20 cellular contexts compared by ENCODE assay signal in the genomic region with DNA sequence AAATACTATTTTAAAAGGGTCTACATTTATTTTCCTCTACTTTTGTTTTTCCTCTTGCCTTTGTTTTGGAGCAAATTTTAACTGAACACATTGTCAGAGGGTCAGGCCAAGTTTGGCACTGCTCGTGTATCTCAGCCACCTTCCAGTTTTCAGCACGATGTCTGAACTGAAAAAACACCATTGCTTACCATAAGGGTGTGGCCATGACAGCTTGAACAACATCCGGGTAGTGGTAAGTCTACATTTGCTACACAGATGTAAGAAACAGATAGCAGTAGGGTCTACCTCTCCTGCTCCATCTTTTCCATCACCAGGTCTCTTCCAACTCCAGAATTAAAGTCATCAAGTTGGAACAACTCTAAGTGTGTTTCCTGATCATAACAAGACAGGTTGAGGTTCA. TPM values are rescaled to one million over a fixed set of nuclear protein-coding genes. Genes with fewer than 3 reads are reported as not detected.
DNase-seq lines count a peak whose midpoint lies in the region; ATAC-seq, FAIRE-seq and TF ChIP-seq lines count a peak whose summit lies in the region.
"Had no signal": no experiment of that assay in that cellular context is flagged by ENCODE, and none has a peak within 500 bp of the region (broad histone marks: within the 10 kb centered on the region; RNA-seq: fewer than 3 reads in every experiment).

No MANE protein-coding gene starts in this region.

- H3K4me3 ChIP-seq in CD4-positive, alpha-beta memory T cell (ENCODE audit: low read length in 2 of 2), result no peak overlapping the region
- no peak overlapping the region for H3K4me3 ChIP-seq in keratinocyte (ENCODE audit: control insufficient read depth in 2 of 3, extremely low read depth in 1 of 3, insufficient read depth in 2 of 3, low read depth in 1 of 3, low read length in 3 of 3)
- H3K4me3 ChIP-seq: coronary artery, tibial artery had no signal

- DNase-seq in CD4-positive, alpha-beta memory T cell, result peak; percentile 44 to 64 (median 53)
- DNase-seq in DMS153 treated with DMSO at 0.1 percent for 48 hours (lab: John Stamatoyannopoulos, UW; ENCODE audit: unreplicated experiment), result peak; percentile 24
- no peak for DNase-seq in T-helper 2 cell treated with Interferon-gamma antibody and Interleukin-4, amounts not matched to agents 5 μg/mL and 100 μg/mL, for 36 hours (ENCODE audit: low spot score)
- no peak for DNase-seq in keratinocyte (ENCODE audit: low read depth, low spot score)
- no peak for DNase-seq in stimulated activated CD4-positive, alpha-beta T cell treated with anti-CD3 and anti-CD28 coated beads, Interleukin-1b, Interleukin-23, amount 100 ng/mL, for 48 hours
- DNase-seq: activated CD8-positive, alpha-beta memory T cell treated with anti-CD3 and anti-CD28 coated beads, Interleukin-2, amount 50 U/mL, for 4 hours; brain microvascular endothelial cell; hippocampal formation; islet precursor cell; NCI-H1436; SIG-M5; stimulated activated naive B cell treated with anti-CD40 and anti-IgM and Interleukin-4, amounts not matched to agents 10 μg/mL and 1 μg/mL and 100 μg/mL, for 72 hours; tibial artery had no signal

- POLR2A ChIA-PET in CD4-positive, alpha-beta memory T cell (lab: Charles Lee; ENCODE audit: partially characterized antibody), result interaction anchor here (1.3 to 13.9 kb wide), 3 partner anchors 13 to 121 kb away, joined by 4 to 221 read pairs (median 175); no protein-coding TSS in a partner anchor

- H3K27ac Mint-ChIP-seq in CD4-positive, alpha-beta memory T cell, result peak overlapping the region; percentile 93 to 99 (median 95)
- H3K27ac Mint-ChIP-seq in T-helper 2 cell treated with Interferon-gamma antibody and Interleukin-4, amounts not matched to agents 5 μg/mL and 100 μg/mL, for 36 hours, result peak overlapping the region; percentile 92
- H3K27ac Mint-ChIP-seq: stimulated activated naive B cell treated with anti-CD40 and anti-IgM and Interleukin-4, amounts not matched to agents 10 μg/mL and 1 μg/mL and 100 μg/mL, for 72 hours; WTC11 had no signal

- peak overlapping the region; percentile 11 for H3K27ac ChIP-seq in CD4-positive, alpha-beta memory T cell (ENCODE audit: low read depth, low read length)
- no peak overlapping the region for H3K27ac ChIP-seq in keratinocyte (ENCODE audit: control insufficient read depth, insufficient read depth, low read length)
- H3K27ac ChIP-seq: brain microvascular endothelial cell, coronary artery, parathyroid adenoma, tibial artery had no signal

- CTCF ChIA-PET in CD4-positive, alpha-beta memory T cell (lab: Charles Lee; ENCODE audit: partially characterized antibody), result interaction anchor here (1.2 to 6.1 kb wide), 3 partner anchors 15 to 23 kb away, joined by 7 to 84 read pairs (median 8); no protein-coding TSS in a partner anchor

- H3K27me3 ChIP-seq in CD4-positive, alpha-beta memory T cell (ENCODE audit: insufficient read depth, low read length), result no peaks in the 10 kb centered on the region
- no peaks in the 10 kb centered on the region for H3K27me3 ChIP-seq in keratinocyte (ENCODE audit: control insufficient read depth, extremely low read depth, insufficient read depth, low read length)
- H3K27me3 ChIP-seq: brain microvascular endothelial cell, tibial artery had no signal

- H4K20me1 ChIP-seq in keratinocyte (ENCODE audit: control insufficient read depth, extremely low read depth, insufficient read depth, low read length), result no peaks in the 10 kb centered on the region

- no peak overlapping the region for H3K4me2 ChIP-seq in keratinocyte (ENCODE audit: control insufficient read depth, extremely low read depth, insufficient read depth, low read depth, low read length)

- FAIRE-seq in keratinocyte (lab: Jason Lieb, UNC), result peak; percentile 23

- H3K36me3 ChIP-seq in CD4-positive, alpha-beta memory T cell (ENCODE audit: insufficient read depth, low read length), result no peaks in the 10 kb centered on the region
- H3K36me3 ChIP-seq in keratinocyte (ENCODE audit: control insufficient read depth in 2 of 2, extremely low read depth in 1 of 2, insufficient read depth in 2 of 2, low read length in 2 of 2), result no peaks in the 10 kb centered on the region
- H3K36me3 ChIP-seq: brain microvascular endothelial cell, tibial artery had no signal

- H3K9me1 ChIP-seq in keratinocyte (ENCODE audit: control insufficient read depth, extremely low read depth, insufficient read depth, low read length), result peaks cover 2% of the 10 kb centered on the region

- peaks cover 75% of the 10 kb centered on the region for H3K4me1 ChIP-seq in CD4-positive, alpha-beta memory T cell (ENCODE audit: insufficient read depth, low read length)
- peaks cover 15% of the 10 kb centered on the region for H3K4me1 ChIP-seq in keratinocyte (ENCODE audit: control insufficient read depth, extremely low read depth, insufficient read depth, low read length)
- H3K4me1 ChIP-seq: parathyroid adenoma had no signal

- no peaks in the 10 kb centered on the region for H3K79me2 ChIP-seq in keratinocyte (ENCODE audit: control insufficient read depth, insufficient read depth, low read length)
- H3K79me2 ChIP-seq: parathyroid adenoma had no signal

- ATAC-seq in HG03025 (IDR thresholded peaks at IDR 0.05; ENCODE audit: low FRiP score, unreplicated experiment) (no peak), GM21390 (IDR thresholded peaks at IDR 0.05; ENCODE audit: unreplicated experiment) (no peak)
- ATAC-seq: HCT116; sciatic nerve; stimulated activated naive B cell treated with anti-CD40 and anti-IgM and Interleukin-4, amounts not matched to agents 10 μg/mL and 1 μg/mL and 100 μg/mL, for 72 hours; WTC11 had no signal

- H3K9ac ChIP-seq in keratinocyte (ENCODE audit: control insufficient read depth, extremely low read depth, insufficient read depth, low read length), result no peak overlapping the region
- H3K9ac ChIP-seq: parathyroid adenoma had no signal

- TF ChIP-seq CTCF in keratinocyte (optimal IDR thresholded peaks at IDR 0.05 in 1 of 3, IDR thresholded peaks at IDR 0.05 in 1 of 3, conservative IDR thresholded peaks at IDR 0.05 in 1 of 3; ENCODE audit: extremely low read depth in 1 of 3, insufficient read depth in 2 of 3, low read length in 3 of 3), result no peak

- peaks cover 67 to 87% (median 69%) of the 10 kb centered on the region in 4 donors for H3K4me1 Mint-ChIP-seq in CD4-positive, alpha-beta memory T cell
- H3K4me1 Mint-ChIP-seq in T-helper 2 cell treated with Interferon-gamma antibody and Interleukin-4, amounts not matched to agents 5 μg/mL and 100 μg/mL, for 36 hours (ENCODE audit: low read depth), result peaks cover 62% of the 10 kb centered on the region

- no peak overlapping the region for H2AFZ ChIP-seq in keratinocyte (ENCODE audit: control insufficient read depth, low read length)
- H2AFZ ChIP-seq: parathyroid adenoma had no signal

- H3K27me3 Mint-ChIP-seq in CD4-positive, alpha-beta memory T cell, result no peaks in the 10 kb centered on the region
- peaks cover 18% of the 10 kb centered on the region for H3K27me3 Mint-ChIP-seq in T-helper 2 cell treated with Interferon-gamma antibody and Interleukin-4, amounts not matched to agents 5 μg/mL and 100 μg/mL, for 36 hours (ENCODE audit: low read depth)

- peak overlapping the region; percentile 26 to 95 (median 74) for H3K4me3 Mint-ChIP-seq in CD4-positive, alpha-beta memory T cell
- H3K4me3 Mint-ChIP-seq in T-helper 2 cell treated with Interferon-gamma antibody and Interleukin-4, amounts not matched to agents 5 μg/mL and 100 μg/mL, for 36 hours, result peak overlapping the region; percentile 65
- H3K4me3 Mint-ChIP-seq: stimulated activated naive B cell treated with anti-CD40 and anti-IgM and Interleukin-4, amounts not matched to agents 10 μg/mL and 1 μg/mL and 100 μg/mL, for 72 hours; WTC11 had no signal

- dilution Hi-C loops in keratinocyte (cut with MboI; ENCODE audit: extremely low pct_ligation_motif_present, low sequenced_read_pairs), result no loop called here

- H3K9me3 Mint-ChIP-seq in CD4-positive, alpha-beta memory T cell, result peaks cover 0 to 5% (median 1%) of the 10 kb centered on the region in 8 donors
- H3K9me3 Mint-ChIP-seq in T-helper 2 cell treated with Interferon-gamma antibody and Interleukin-4, amounts not matched to agents 5 μg/mL and 100 μg/mL, for 36 hours, result peaks cover 13% of the 10 kb centered on the region

- H3K36me3 Mint-ChIP-seq in CD4-positive, alpha-beta memory T cell, result peaks cover 3 to 4% of the 10 kb centered on the region in 2 donors
- peaks cover 18% of the 10 kb centered on the region for H3K36me3 Mint-ChIP-seq in T-helper 2 cell treated with Interferon-gamma antibody and Interleukin-4, amounts not matched to agents 5 μg/mL and 100 μg/mL, for 36 hours (ENCODE audit: low read depth)
- H3K36me3 Mint-ChIP-seq: stimulated activated naive B cell treated with anti-CD40 and anti-IgM and Interleukin-4, amounts not matched to agents 10 μg/mL and 1 μg/mL and 100 μg/mL, for 72 hours; WTC11 had no signal

- intact Hi-C loops in CD4-positive, alpha-beta memory T cell (cut with micrococcal nuclease), result loop anchor here (1.0 to 10.0 kb wide), 2 partner anchors 12 to 420 kb away; a partner anchor contains a TSS

- no peaks in the 10 kb centered on the region for H3K9me3 ChIP-seq in CD4-positive, alpha-beta memory T cell (ENCODE audit: control insufficient read depth in 1 of 2, low read length in 2 of 2)
- no peaks in the 10 kb centered on the region for H3K9me3 ChIP-seq in keratinocyte (ENCODE audit: control insufficient read depth, low read depth, low read length)
- H3K9me3 ChIP-seq: tibial artery had no signal

RNA-seq across cellular contexts. Expression of a gene that starts 4.2 kb away (rescaled TPM):
- 10 to 100 TPM; 10.5 to 11.1 TPM for total RNA-seq in CD4-positive, alpha-beta memory T cell
- 10 to 100 TPM in 1 of 2 donors, 1 to 10 TPM in 1; 8.2 to 12.8 TPM for polyA plus RNA-seq in CD4-positive, alpha-beta memory T cell
- polyA plus RNA-seq in keratinocyte, result 0.64 to 3.5 TPM (median 1.1 TPM) in 3 replicates
- polyA plus RNA-seq in keratinocyte (2011; ENCODE audit: low read depth), result 0.37 TPM
- 1.8 TPM in 2 replicates for polyA plus RNA-seq in keratinocyte (2011; cell fraction: cytosol; rRNA removed)
- polyA plus RNA-seq in keratinocyte (2011; cell fraction: nucleus; rRNA removed), result 2.3 and 3.0 TPM in 2 replicates
- polyA plus RNA-seq in keratinocyte (2012; ENCODE audit: low replicate concordance), result 0.68 and 2.4 TPM in 2 replicates
- polyA minus RNA-seq in keratinocyte, result 1.8 to 4.6 TPM (median 3.2 TPM) in 3 replicates
- 0.77 TPM for polyA minus RNA-seq in keratinocyte (2011; cell fraction: cytosol; rRNA and poly(A)+ RNA removed)
- 1.1 and 2.4 TPM in 2 replicates for polyA minus RNA-seq in keratinocyte (2011; cell fraction: nucleus; rRNA and poly(A)+ RNA removed)

Comparison
In these comparisons a context has a peak if more than half of its experiments do, and no peak if none do; other contexts are left out.
1. DNase-seq: peak in CD4-positive, alpha-beta memory T cell (5 of 5) and DMS153 treated with DMSO at 0.1 percent for 48 hours (single experiment); none in T-helper 2 cell treated with Interferon-gamma antibody and Interleukin-4, amounts not matched to agents 5 μg/mL and 100 μg/mL, for 36 hours (single experiment), keratinocyte (single experiment) and stimulated activated CD4-positive, alpha-beta T cell treated with anti-CD3 and anti-CD28 coated beads, Interleukin-1b, Interleukin-23, amount 100 ng/mL, for 48 hours (single experiment).